20 cellular contexts compared by ENCODE assay signal in genomic region chr10:100534726-100535125, GRCh38. TPM values are rescaled to one million over a fixed set of nuclear protein-coding genes. Genes with fewer than 3 reads are reported as not detected.
A peak's percentile ranks its signal among the peaks of the same experiment; 100 is the strongest.
DNase-seq lines count a peak whose midpoint lies in the region; ATAC-seq lines count a peak whose summit lies in the region.
"Had no signal": no experiment of that assay in that cellular context is flagged by ENCODE, and none has a peak within 500 bp of the region (broad histone marks: within the 10 kb centered on the region; RNA-seq: fewer than 3 reads in every experiment).

No MANE protein-coding gene starts in this region.

- peak overlapping the region; percentile 95 for H2AFZ ChIP-seq in neuronal stem cell (ENCODE audit: low read length)

- no peak overlapping the region for H3K27ac ChIP-seq in neuronal stem cell (replicated peaks; ENCODE audit: low read length)
- no peak overlapping the region for H3K27ac ChIP-seq in substantia nigra (ENCODE audit: low read depth, low read length, poor library complexity, severe bottlenecking)

- no peaks in the 10 kb centered on the region for H3K27me3 Mint-ChIP-seq in activated naive CD4-positive, alpha-beta T cell treated with anti-CD3 and anti-CD28 coated beads, Interleukin-2, amount 50 U/mL, for 24 hours
- H3K27me3 Mint-ChIP-seq in activated naive CD4-positive, alpha-beta T cell treated with anti-CD3 and anti-CD28 coated beads for 36 hours (ENCODE audit: low read depth), result no peaks in the 10 kb centered on the region
- H3K27me3 Mint-ChIP-seq: dendritic cell treated with granulocyte-macrophage colony-stimulating factor and Interleukin-4, amounts not matched to agents 40 ng/mL and 50 ng/mL, for 4 days; stimulated activated memory B cell treated with anti-CD40 and anti-IgM and Interleukin-4, amounts not matched to agents 10 μg/mL and 1 μg/mL and 100 μg/mL, for 72 hours had no signal

- no peaks in the 10 kb centered on the region for H3K79me1 ChIP-seq in neuronal stem cell (ENCODE audit: low read depth, low read length)

- intact Hi-C loops in activated naive CD4-positive, alpha-beta T cell treated with anti-CD3 and anti-CD28 coated beads for 36 hours (cut with micrococcal nuclease), result loop anchor here (1.0 to 5.0 kb wide), 4 partner anchors 25 to 463 kb away; partner anchors contain the start of genes LZTS2 and SLF2

- no peak for ATAC-seq in HG02981 (IDR thresholded peaks at IDR 0.05; ENCODE audit: unreplicated experiment)

- no peak overlapping the region for H3K14ac ChIP-seq in neuronal stem cell (ENCODE audit: low read length)

- H3K4me3 Mint-ChIP-seq in activated naive CD4-positive, alpha-beta T cell treated with anti-CD3 and anti-CD28 coated beads, Interleukin-2, amount 50 U/mL, for 24 hours, result peak overlapping the region; percentile 31
- no peak overlapping the region for H3K4me3 Mint-ChIP-seq in activated naive CD4-positive, alpha-beta T cell treated with anti-CD3 and anti-CD28 coated beads for 36 hours
- H3K4me3 Mint-ChIP-seq: dendritic cell treated with granulocyte-macrophage colony-stimulating factor and Interleukin-4, amounts not matched to agents 40 ng/mL and 50 ng/mL, for 4 days; stimulated activated memory B cell treated with anti-CD40 and anti-IgM and Interleukin-4, amounts not matched to agents 10 μg/mL and 1 μg/mL and 100 μg/mL, for 72 hours had no signal

- CTCF ChIA-PET in activated naive CD4-positive, alpha-beta T cell treated with anti-CD3 and anti-CD28 coated beads for 36 hours (lab: Charles Lee), result interaction anchor here (0.6 to 2.7 kb wide), 6 partner anchors 8 to 480 kb away, joined by 3 to 12 read pairs (median 4); no protein-coding TSS in a partner anchor

- H3K4me1 Mint-ChIP-seq in activated naive CD4-positive, alpha-beta T cell treated with anti-CD3 and anti-CD28 coated beads, Interleukin-2, amount 50 U/mL, for 24 hours, result peaks cover 23% of the 10 kb centered on the region
- H3K4me1 Mint-ChIP-seq in activated naive CD4-positive, alpha-beta T cell treated with anti-CD3 and anti-CD28 coated beads for 36 hours (ENCODE audit: low read depth), result peaks cover 21% of the 10 kb centered on the region

- WGBS in neuronal stem cell (ENCODE audit: extremely low coverage in 2 of 2, insufficient read length in 2 of 2, insufficient replicate concordance in 1 of 2), 2 donors, result no CpG with 5 or more reads among the region's 2 CpGs

- peaks cover 0 to 2% of the 10 kb centered on the region in 2 donors for H3K9me3 ChIP-seq in neuronal stem cell (replicated peaks in 1 of 2; ENCODE audit: control insufficient read depth in 2 of 2, insufficient read depth in 1 of 2, low read depth in 1 of 2, low read length in 2 of 2)
- H3K9me3 ChIP-seq: body of pancreas, heart left ventricle, upper lobe of right lung had no signal

- H3K4me2 ChIP-seq in neuronal stem cell (ENCODE audit: insufficient read depth, low read length, poor library complexity, severe bottlenecking), result no peak overlapping the region

- no peak overlapping the region for H3K23ac ChIP-seq in neuronal stem cell (ENCODE audit: low read depth, low read length, poor library complexity)

- H3K9ac ChIP-seq in neuronal stem cell (ENCODE audit: low read depth, low read length, poor library complexity), result no peak overlapping the region

- peaks cover 6% of the 10 kb centered on the region for H3K36me3 Mint-ChIP-seq in activated naive CD4-positive, alpha-beta T cell treated with anti-CD3 and anti-CD28 coated beads, Interleukin-2, amount 50 U/mL, for 24 hours
- H3K36me3 Mint-ChIP-seq in activated naive CD4-positive, alpha-beta T cell treated with anti-CD3 and anti-CD28 coated beads for 36 hours (ENCODE audit: low read depth), result peaks cover 24% of the 10 kb centered on the region

- H3K18ac ChIP-seq in neuronal stem cell (ENCODE audit: low read length), result no peak overlapping the region

- H2AK5ac ChIP-seq in neuronal stem cell (ENCODE audit: low read depth, low read length), result no peak overlapping the region

- no peaks in the 10 kb centered on the region for H3K27me3 ChIP-seq in neuronal stem cell (ENCODE audit: control insufficient read depth in 3 of 3, insufficient read depth in 3 of 3, low read depth in 1 of 3, low read length in 3 of 3)
- H3K27me3 ChIP-seq: body of pancreas, heart left ventricle, upper lobe of right lung had no signal

- H3K4me1 ChIP-seq in neuronal stem cell (ENCODE audit: control insufficient read depth in 2 of 2, insufficient read depth in 1 of 2, low read depth in 1 of 2, low read length in 2 of 2), result peaks cover 9 to 14% of the 10 kb centered on the region in 2 donors

- no peak overlapping the region for H2BK12ac ChIP-seq in neuronal stem cell (ENCODE audit: low read length)

- no peak overlapping the region; the same call in 1 of the 2 replicates for H3K4me3 ChIP-seq in Jurkat, Clone E6-1 (ENCODE audit: low read length)
- no peak overlapping the region for H3K4me3 ChIP-seq in neuronal stem cell (ENCODE audit: low read length in 2 of 2)
- H3K4me3 ChIP-seq: body of pancreas had no signal

- peaks cover 8 to 32% of the 10 kb centered on the region in 2 donors for H3K36me3 ChIP-seq in neuronal stem cell (replicated peaks in 1 of 2; ENCODE audit: control insufficient read depth in 2 of 2, insufficient read depth in 2 of 2, low read length in 2 of 2)

- no peak overlapping the region for H2BK15ac ChIP-seq in neuronal stem cell (ENCODE audit: low read length)

- H3K9me3 Mint-ChIP-seq in activated naive CD4-positive, alpha-beta T cell treated with anti-CD3 and anti-CD28 coated beads, Interleukin-2, amount 50 U/mL, for 24 hours, result no peaks in the 10 kb centered on the region
- H3K9me3 Mint-ChIP-seq in activated naive CD4-positive, alpha-beta T cell treated with anti-CD3 and anti-CD28 coated beads for 36 hours, result no peaks in the 10 kb centered on the region
- H3K9me3 Mint-ChIP-seq: dendritic cell treated with granulocyte-macrophage colony-stimulating factor and Interleukin-4, amounts not matched to agents 40 ng/mL and 50 ng/mL, for 4 days; stimulated activated memory B cell treated with anti-CD40 and anti-IgM and Interleukin-4, amounts not matched to agents 10 μg/mL and 1 μg/mL and 100 μg/mL, for 72 hours had no signal

- H4K91ac ChIP-seq in neuronal stem cell (ENCODE audit: low read depth, low read length, poor library complexity), result no peak overlapping the region

- DNase-seq in activated naive CD4-positive, alpha-beta T cell treated with anti-CD3 and anti-CD28 coated beads for 36 hours, result no peak
- DNase-seq in Jurkat, Clone E6-1 (ENCODE audit: low read depth, low spot score), result peak; percentile 74
- peak; percentile 81 for DNase-seq in RPMI8226
- DNase-seq in neuronal stem cell (ENCODE audit: low spot score), result no peak
- DNase-seq in substantia nigra (lab: John Stamatoyannopoulos, UW), result no peak
- no peak for DNase-seq in NCI-H1048 (lab: John Stamatoyannopoulos, UW)
- DNase-seq: activated gamma-delta T cell, body of pancreas, COR-L47, heart left ventricle, Kasumi-1, kidney, NCI-H1694 treated with DMSO at 0.1 percent for 48 hours, NCI-H446 treated with DMSO at 0.1 percent for 48 hours, nucleus accumbens, upper lobe of right lung had no signal

- H2BK120ac ChIP-seq in neuronal stem cell (ENCODE audit: low read depth, low read length), result no peak overlapping the region

- H4K8ac ChIP-seq in neuronal stem cell (ENCODE audit: low read depth, low read length), result no peak overlapping the region

- no peak overlapping the region for H3K4ac ChIP-seq in neuronal stem cell (ENCODE audit: low read length)

- no peak overlapping the region for H2BK5ac ChIP-seq in neuronal stem cell (ENCODE audit: low read length)

- peak overlapping the region; percentile 49 for H3K27ac Mint-ChIP-seq in activated naive CD4-positive, alpha-beta T cell treated with anti-CD3 and anti-CD28 coated beads, Interleukin-2, amount 50 U/mL, for 24 hours
- no peak overlapping the region for H3K27ac Mint-ChIP-seq in activated naive CD4-positive, alpha-beta T cell treated with anti-CD3 and anti-CD28 coated beads for 36 hours
- H3K27ac Mint-ChIP-seq: dendritic cell treated with granulocyte-macrophage colony-stimulating factor and Interleukin-4, amounts not matched to agents 40 ng/mL and 50 ng/mL, for 4 days; stimulated activated memory B cell treated with anti-CD40 and anti-IgM and Interleukin-4, amounts not matched to agents 10 μg/mL and 1 μg/mL and 100 μg/mL, for 72 hours had no signal

RNA-seq across cellular contexts. Expression of gene HIF1AN, which starts 1.0 kb away (rescaled TPM):
- total RNA-seq in activated naive CD4-positive, alpha-beta T cell treated with anti-CD3 and anti-CD28 coated beads for 36 hours, result 10 to 100 TPM; 34.6 to 38.4 TPM
- 42.6 TPM for polyA plus RNA-seq in Jurkat, Clone E6-1 (2012; ENCODE audit: insufficient read depth, insufficient read length)
- 19.6 TPM for polyA plus RNA-seq in neuronal stem cell (2013, experiment 1 of 2)
- 19.2 TPM for polyA plus RNA-seq in neuronal stem cell (2013, experiment 2 of 2)

RNA-seq across cellular contexts. Expression of gene NDUFB8, which starts 5.1 kb away (rescaled TPM):
- 100 to 1,000 TPM; 427 to 442 TPM for total RNA-seq in activated naive CD4-positive, alpha-beta T cell treated with anti-CD3 and anti-CD28 coated beads for 36 hours
- polyA plus RNA-seq in Jurkat, Clone E6-1 (2012; ENCODE audit: insufficient read depth, insufficient read length), result 172 TPM
- polyA plus RNA-seq in neuronal stem cell (2013, experiment 1 of 2), result 244 TPM
- 239 TPM for polyA plus RNA-seq in neuronal stem cell (2013, experiment 2 of 2)

RNA-seq across cellular contexts. Expression of gene SEC31B, which starts 15.1 kb away (rescaled TPM):
- 10 to 100 TPM; 58.3 to 59.3 TPM for total RNA-seq in activated naive CD4-positive, alpha-beta T cell treated with anti-CD3 and anti-CD28 coated beads for 36 hours
- polyA plus RNA-seq in Jurkat, Clone E6-1 (2012; ENCODE audit: insufficient read depth, insufficient read length), result 62.2 TPM
- 7.7 TPM for polyA plus RNA-seq in neuronal stem cell (2013, experiment 1 of 2)
- polyA plus RNA-seq in neuronal stem cell (2013, experiment 2 of 2), result 7.6 TPM

Comparison
In these comparisons a context has a peak if more than half of its experiments do, and no peak if none do; other contexts are left out.
1. DNase-seq: peak in Jurkat, Clone E6-1 (single experiment) and RPMI8226 (single experiment); none in activated naive CD4-positive, alpha-beta T cell treated with anti-CD3 and anti-CD28 coated beads for 36 hours (single experiment), neuronal stem cell (single experiment), substantia nigra (0 of 49) and NCI-H1048 (single experiment).